In genomic region chr14:52351191-52351560, GRCh38 we compare ENCODE assay signal across 12 cellular contexts. TPM values are rescaled to one million over a fixed set of nuclear protein-coding genes. Genes with fewer than 3 reads are reported as not detected.
DNase-seq lines count a peak whose midpoint lies in the region; ATAC-seq and TF ChIP-seq lines count a peak whose summit lies in the region.
"Had no signal": no experiment of that assay in that cellular context is flagged by ENCODE, and none has a peak within 500 bp of the region (broad histone marks: within the 10 kb centered on the region; RNA-seq: fewer than 3 reads in every experiment).

No MANE protein-coding gene starts in this region.

- H3K27me3 ChIP-seq in right atrium auricular region (no peaks in the 10 kb centered on the region), brain microvascular endothelial cell (replicated peaks) (no peaks in the 10 kb centered on the region), upper lobe of right lung (no peaks in the 10 kb centered on the region)

- no peak for DNase-seq in Right ventricle myocardium superior
- DNase-seq in right atrium auricular region (ENCODE audit: low spot score), result no peak
- no peak for DNase-seq in brain microvascular endothelial cell
- DNase-seq in upper lobe of right lung, result no peak
- DNase-seq in NOMO-1 treated with DMSO at 0.1 percent for 48 hours (lab: John Stamatoyannopoulos, UW; ENCODE audit: unreplicated experiment), result no peak
- no peak for DNase-seq in NCI-H2081 treated with DMSO at 0.1 percent for 48 hours (lab: John Stamatoyannopoulos, UW)
- no peak for DNase-seq in NCI-H1417 treated with DMSO at 0.1 percent for 48 hours (lab: John Stamatoyannopoulos, UW)
- DNase-seq: activated B cell treated with CpG ODN at 0.5 μM for 24 hours; central memory CD4-positive, alpha-beta T cell; stimulated activated CD4-positive, alpha-beta T cell treated with anti-CD3 and anti-CD28 coated beads, Interleukin-2, amount 100 ng/mL, for 48 hours had no signal

- no peaks in the 10 kb centered on the region for H3K36me3 ChIP-seq in right atrium auricular region
- H3K36me3 ChIP-seq in brain microvascular endothelial cell (replicated peaks), result no peaks in the 10 kb centered on the region
- H3K36me3 ChIP-seq in mesodermal cell (ENCODE audit: control insufficient read depth, insufficient read depth, low read length), result no peaks in the 10 kb centered on the region
- no peaks in the 10 kb centered on the region for H3K36me3 ChIP-seq in upper lobe of right lung
- H3K36me3 ChIP-seq: BLaER1 treated with 17β-estradiol and CSF1 and Interleukin-3, amounts not matched to agents 10 nM and 100 nM had no signal

- H3K9me3 ChIP-seq in right atrium auricular region, result no peaks in the 10 kb centered on the region
- H3K9me3 ChIP-seq in mesodermal cell (ENCODE audit: control insufficient read depth, low read length), result peaks cover 8% of the 10 kb centered on the region
- H3K9me3 ChIP-seq in upper lobe of right lung, result no peaks in the 10 kb centered on the region
- H3K9me3 ChIP-seq: BLaER1 treated with 17β-estradiol and CSF1 and Interleukin-3, amounts not matched to agents 10 nM and 100 nM had no signal

- ATAC-seq in Right ventricle myocardium superior (ENCODE audit: poor library complexity), result peak; percentile 69
- ATAC-seq in upper lobe of right lung, result peak; percentile 21

- 82 to 100% methylated on average over 1 to 2 of the region's 5 CpGs for WGBS in mesodermal cell (ENCODE audit: insufficient coverage in 2 of 2), 2 experiments

- intact Hi-C loops in Right ventricle myocardium superior (cut with DNase I), result no loop called here
- intact Hi-C loops in upper lobe of right lung (cut with DNase I), result no loop called here

- in situ Hi-C loops in brain microvascular endothelial cell (cut with HindIII; ENCODE audit: low pct_ligation_motif_present, low sequenced_read_pairs), result no loop called here

- H3K4me1 ChIP-seq in right atrium auricular region (peaks cover 0 to 8% of the 10 kb centered on the region in 2 donors), mesodermal cell (ENCODE audit: control insufficient read depth, insufficient read depth, low read length, poor library complexity, severe bottlenecking) (peaks cover 24% of the 10 kb centered on the region), upper lobe of right lung (peaks cover 16% of the 10 kb centered on the region)

- no peak overlapping the region for H3K4me3 ChIP-seq in right atrium auricular region
- no peak overlapping the region for H3K4me3 ChIP-seq in brain microvascular endothelial cell (ENCODE audit: low read depth, low read length)
- no peak overlapping the region for H3K4me3 ChIP-seq in mesodermal cell (ENCODE audit: extremely low read depth, insufficient read depth, low read length, poor library complexity, severe bottlenecking)
- no peak overlapping the region for H3K4me3 ChIP-seq in upper lobe of right lung
- H3K4me3 ChIP-seq: BLaER1 treated with 17β-estradiol and CSF1 and Interleukin-3, amounts not matched to agents 10 nM and 100 nM had no signal

- TF ChIP-seq CTCF in right atrium auricular region (IDR thresholded peaks at IDR 0.05) (no peak), brain microvascular endothelial cell (IDR thresholded peaks at IDR 0.05; ENCODE audit: low read depth, low read length, missing control alignments) (no peak), upper lobe of right lung (IDR thresholded peaks at IDR 0.05) (no peak)

- H3K27ac ChIP-seq in right atrium auricular region, result peak overlapping the region in 1 of 2 donors; percentile 23
- peak overlapping the region; percentile 46 for H3K27ac ChIP-seq in brain microvascular endothelial cell
- H3K27ac ChIP-seq in mesodermal cell (ENCODE audit: low read depth, low read length, severe bottlenecking), result peak overlapping the region; percentile 83
- peak overlapping the region; percentile 43 for H3K27ac ChIP-seq in upper lobe of right lung
- H3K27ac ChIP-seq: BLaER1 treated with 17β-estradiol and CSF1 and Interleukin-3, amounts not matched to agents 10 nM and 100 nM had no signal

RNA-seq across cellular contexts. Expression of gene PTGER2, which starts 37.1 kb away (rescaled TPM):
- total RNA-seq in Right ventricle myocardium superior (0.65 TPM), right atrium auricular region (1 to 10 TPM in 1 of 2 donors, under 1 TPM in 1; 0.44 to 1.5 TPM), upper lobe of right lung (5.3 TPM)
- not detected for polyA plus RNA-seq in mesodermal cell (2013, experiment 1 of 2)
- polyA plus RNA-seq in mesodermal cell (2013, experiment 2 of 2), result 0.61 TPM
